ENCODE assay signal across 16 cellular contexts in the genomic region with DNA sequence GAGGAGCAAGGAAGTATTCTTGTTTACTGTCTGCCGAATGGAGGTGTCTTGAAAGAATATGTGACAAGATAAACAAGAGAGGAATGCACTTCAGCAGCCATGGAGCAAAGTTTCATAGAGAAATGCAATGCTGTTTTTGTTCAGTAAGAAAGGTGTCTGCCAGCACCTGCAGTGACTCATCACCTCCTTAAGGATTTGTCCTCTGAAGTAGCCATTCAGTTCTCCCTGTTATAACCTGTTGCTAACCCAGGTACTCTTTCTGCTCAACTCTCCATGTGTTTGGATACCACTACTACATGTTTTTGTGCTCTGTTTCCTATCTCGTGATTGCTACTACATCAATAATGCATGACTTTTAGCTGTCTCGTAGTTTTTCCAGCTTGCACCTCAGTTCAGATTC.
DNase-seq lines count a peak whose midpoint lies in the region; ATAC-seq and TF ChIP-seq lines count a peak whose summit lies in the region.
"Had no signal": no experiment of that assay in that cellular context is flagged by ENCODE, and none has a peak within 500 bp of the region (broad histone marks: within the 10 kb centered on the region; RNA-seq: fewer than 3 reads in every experiment).

No MANE protein-coding gene starts in this region.

- H3K36me3 ChIP-seq in OCI-LY7 (ENCODE audit: insufficient read depth, low read length) = no peaks in the 10 kb centered on the region
- no peaks in the 10 kb centered on the region for H3K36me3 ChIP-seq in upper lobe of right lung

- intact Hi-C loops in OCI-LY7 (cut with micrococcal nuclease; ENCODE audit: unreplicated experiment) = no loop called here
- intact Hi-C loops in upper lobe of right lung (cut with DNase I) = no loop called here
- intact Hi-C loops in CD14-positive monocyte (cut with micrococcal nuclease) = no loop called here

- no peak overlapping the region for H3K4me3 Mint-ChIP-seq in CD14-positive monocyte
- H3K4me3 Mint-ChIP-seq: CD8-positive, alpha-beta memory T cell had no signal

- TF ChIP-seq CTCF in OCI-LY7 (conservative IDR thresholded peaks at IDR 0.05; ENCODE audit: low read length) = no peak
- TF ChIP-seq CTCF in epithelial cell of esophagus (IDR thresholded peaks at IDR 0.05; ENCODE audit: insufficient read depth, low read depth, low read length, missing control alignments) = no peak
- no peak for TF ChIP-seq CTCF in upper lobe of right lung (IDR thresholded peaks at IDR 0.05)
- TF ChIP-seq CTCF in CD14-positive monocyte (IDR thresholded peaks at IDR 0.05) = no peak

- POLR2A ChIA-PET in OCI-LY7 (lab: Charles Lee) = no interaction called here

- no peaks in the 10 kb centered on the region for H4K20me1 ChIP-seq in OCI-LY7 (ENCODE audit: insufficient read depth, low read length)

- H3K27ac Mint-ChIP-seq in CD14-positive monocyte = no peak overlapping the region
- H3K27ac Mint-ChIP-seq: CD8-positive, alpha-beta memory T cell had no signal

- H3K27me3 Mint-ChIP-seq in CD14-positive monocyte (ENCODE audit: low read depth in 3 of 3) = peaks cover 0 to 3% (median 0%) of the 10 kb centered on the region in 3 donors
- H3K27me3 Mint-ChIP-seq: CD8-positive, alpha-beta memory T cell had no signal

- peak overlapping the region; percentile 59; the same call in 1 of the 2 replicates for H2AFZ ChIP-seq in OCI-LY7 (ENCODE audit: low read length)

- H3K27ac ChIP-seq in OCI-LY7 (ENCODE audit: low read depth, low read length, poor library complexity, severe bottlenecking) = no peak overlapping the region
- H3K27ac ChIP-seq in upper lobe of right lung = no peak overlapping the region
- H3K27ac ChIP-seq: 22Rv1 had no signal

- DNase-seq in DMS53 (lab: John Stamatoyannopoulos, UW) = peak; percentile 3
- no peak for DNase-seq in DMS53 treated with DMSO at 0.1 percent for 48 hours (lab: John Stamatoyannopoulos, UW; ENCODE audit: unreplicated experiment)
- peak; percentile 13 for DNase-seq in OCI-LY7 (ENCODE audit: low spot score)
- DNase-seq in epithelial cell of esophagus (ENCODE audit: low read depth) = peak; percentile 50
- DNase-seq in upper lobe of right lung = no peak
- no peak for DNase-seq in NCI-H226
- DNase-seq in CD14-positive monocyte (ENCODE audit: low spot score) = no peak
- DNase-seq: Caco-2; CD8-positive, alpha-beta memory T cell; DMS79 treated with DMSO at 0.1 percent for 48 hours; EL; GDM1; H7 had no signal

- no TSS peak for BruUV-seq in OCI-LY7 (replicated peaks; lab: Mats Ljungman, UMichigan)

- H3K4me1 ChIP-seq in OCI-LY7 (ENCODE audit: insufficient read depth, low read length, poor library complexity, severe bottlenecking) = peaks cover 44% of the 10 kb centered on the region
- no peaks in the 10 kb centered on the region for H3K4me1 ChIP-seq in upper lobe of right lung
- H3K4me1 ChIP-seq: Caco-2 had no signal

- H3K4me3 ChIP-seq in OCI-LY7 (ENCODE audit: low read depth, low read length, poor library complexity, severe bottlenecking) (no peak overlapping the region), epithelial cell of esophagus (ENCODE audit: low read length) (no peak overlapping the region), upper lobe of right lung (no peak overlapping the region)
- H3K4me3 ChIP-seq: K562 had no signal

- H3K4me2 ChIP-seq in OCI-LY7 (ENCODE audit: low read length) = peak overlapping the region; percentile 30; the same call in 1 of the 2 replicates

- H3K9me3 ChIP-seq in OCI-LY7 (ENCODE audit: low read length) (no peaks in the 10 kb centered on the region), upper lobe of right lung (no peaks in the 10 kb centered on the region)
- H3K9me3 ChIP-seq: Caco-2 had no signal

- H3K4me1 Mint-ChIP-seq in CD14-positive monocyte = no peaks in the 10 kb centered on the region
- H3K4me1 Mint-ChIP-seq: CD8-positive, alpha-beta memory T cell had no signal

- no peaks in the 10 kb centered on the region for H3K27me3 ChIP-seq in upper lobe of right lung

- CTCF ChIA-PET in OCI-LY7 (lab: Charles Lee; ENCODE audit: unreplicated experiment) = no interaction called here

- H3K9me2 ChIP-seq in OCI-LY7 (ENCODE audit: insufficient read depth, low read length) = no peaks in the 10 kb centered on the region

- peaks cover 0 to 6% (median under 1%) of the 10 kb centered on the region in 7 donors for H3K9me3 Mint-ChIP-seq in CD14-positive monocyte

- no peaks in the 10 kb centered on the region for H3K79me2 ChIP-seq in OCI-LY7 (ENCODE audit: insufficient read depth, low read depth, low read length)

- H3K36me3 Mint-ChIP-seq in CD14-positive monocyte = no peaks in the 10 kb centered on the region
- H3K36me3 Mint-ChIP-seq: CD8-positive, alpha-beta memory T cell had no signal

- ATAC-seq in upper lobe of right lung = peak; percentile 22
- ATAC-seq in GM19324 (IDR thresholded peaks at IDR 0.05; ENCODE audit: low FRiP score, unreplicated experiment) = no peak
- ATAC-seq: K562 had no signal

Comparison
In these comparisons a context has a peak if more than half of its experiments do, and no peak if none do; other contexts are left out.
1. DNase-seq: peak in DMS53 (single experiment), OCI-LY7 (single experiment) and epithelial cell of esophagus (single experiment); none in DMS53 treated with DMSO at 0.1 percent for 48 hours (single experiment), upper lobe of right lung (single experiment), NCI-H226 (single experiment) and CD14-positive monocyte (single experiment).